Comparison of ENCODE assay signal across 14 cellular contexts in genomic region chr22:33247758-33248157, GRCh38.
A peak's percentile ranks its signal among the peaks of the same experiment; 100 is the strongest.
DNase-seq lines count a peak whose midpoint lies in the region; ATAC-seq and FAIRE-seq lines count a peak whose summit lies in the region.
"Had no signal": no experiment of that assay in that cellular context is flagged by ENCODE, and none has a peak within 500 bp of the region (broad histone marks: within the 10 kb centered on the region; RNA-seq: fewer than 3 reads in every experiment).

No MANE protein-coding gene starts in this region.

- no peak overlapping the region for H4K91ac ChIP-seq in neuronal stem cell (ENCODE audit: low read depth, low read length, poor library complexity)

- no peak overlapping the region for H3K23ac ChIP-seq in neuronal stem cell (ENCODE audit: low read depth, low read length, poor library complexity)

- no peak overlapping the region for H3K4ac ChIP-seq in neuronal stem cell (ENCODE audit: low read length)

- no peak overlapping the region for H4K8ac ChIP-seq in neuronal stem cell (ENCODE audit: low read depth, low read length)

- peak; percentile 30 for DNase-seq in Daoy (ENCODE audit: low read depth)
- DNase-seq in GM19239 (ENCODE audit: insufficient read length, low spot score) = no peak
- peak; percentile 57 for DNase-seq in adipocyte (ENCODE audit: low read depth)
- no peak for DNase-seq in hepatic stellate cell (ENCODE audit: low spot score)
- no peak for DNase-seq in neuronal stem cell (ENCODE audit: low spot score)
- DNase-seq in 8988T = no peak
- DNase-seq: activated T-cell treated with anti-CD3 and anti-CD28 coated beads, Interleukin-2, amount 50 U/mL, for 1 hour; DND-41; hypothalamus; NCI-H774 had no signal

- H3K18ac ChIP-seq in neuronal stem cell (ENCODE audit: low read length) = no peak overlapping the region

- peak; percentile 70 for FAIRE-seq in GM19239 (lab: Jason Lieb, UNC)
- FAIRE-seq: HepG2 had no signal

- H2AFZ ChIP-seq in neuronal stem cell (ENCODE audit: low read length) = no peak overlapping the region

- no peak overlapping the region for H2BK12ac ChIP-seq in neuronal stem cell (ENCODE audit: low read length)

- H3K27me3 ChIP-seq in adipocyte (replicated peaks; ENCODE audit: control insufficient read depth, insufficient read depth, low read length) (peaks cover 12% of the 10 kb centered on the region), neuronal stem cell (ENCODE audit: control insufficient read depth in 3 of 3, insufficient read depth in 3 of 3, low read depth in 1 of 3, low read length in 3 of 3) (no peaks in the 10 kb centered on the region)
- H3K27me3 ChIP-seq: SJSA1 had no signal

- H2BK5ac ChIP-seq in neuronal stem cell (ENCODE audit: low read length) = no peak overlapping the region

- H3K4me3 ChIP-seq in adipocyte (ENCODE audit: low read length) = no peak overlapping the region
- no peak overlapping the region for H3K4me3 ChIP-seq in neuronal stem cell (ENCODE audit: low read length in 2 of 2)
- H3K4me3 ChIP-seq: SJSA1 had no signal

- no peak overlapping the region for H3K9ac ChIP-seq in adipocyte (ENCODE audit: low read length)
- H3K9ac ChIP-seq in neuronal stem cell (ENCODE audit: low read depth, low read length, poor library complexity) = no peak overlapping the region

- H3K14ac ChIP-seq in neuronal stem cell (ENCODE audit: low read length) = no peak overlapping the region

- WGBS in neuronal stem cell (ENCODE audit: extremely low coverage in 2 of 2, insufficient read length in 2 of 2, insufficient replicate concordance in 1 of 2), 2 donors = no CpG with 5 or more reads among the region's 2 CpGs

- H3K36me3 ChIP-seq in adipocyte (ENCODE audit: control insufficient read depth, insufficient read depth, low read length, severe bottlenecking) (no peaks in the 10 kb centered on the region), neuronal stem cell (replicated peaks in 1 of 2; ENCODE audit: control insufficient read depth in 2 of 2, insufficient read depth in 2 of 2, low read length in 2 of 2) (no peaks in the 10 kb centered on the region)
- H3K36me3 ChIP-seq: SJSA1 had no signal

- H3K79me1 ChIP-seq in neuronal stem cell (ENCODE audit: low read depth, low read length) = no peaks in the 10 kb centered on the region

- H2BK15ac ChIP-seq in neuronal stem cell (ENCODE audit: low read length) = no peak overlapping the region

- H3K4me2 ChIP-seq in neuronal stem cell (ENCODE audit: insufficient read depth, low read length, poor library complexity, severe bottlenecking) = no peak overlapping the region

- peaks cover 21% of the 10 kb centered on the region for H3K4me1 ChIP-seq in adipocyte (ENCODE audit: control insufficient read depth, insufficient read depth, low read length)
- no peaks in the 10 kb centered on the region for H3K4me1 ChIP-seq in neuronal stem cell (ENCODE audit: control insufficient read depth in 2 of 2, insufficient read depth in 1 of 2, low read depth in 1 of 2, low read length in 2 of 2)
- H3K4me1 ChIP-seq: SJSA1 had no signal

- H2AK5ac ChIP-seq in neuronal stem cell (ENCODE audit: low read depth, low read length) = no peak overlapping the region

- peak; percentile 74 for ATAC-seq in HG02870 (IDR thresholded peaks at IDR 0.05; ENCODE audit: unreplicated experiment)
- no peak for ATAC-seq in HG03460 (IDR thresholded peaks at IDR 0.05; ENCODE audit: unreplicated experiment)
- ATAC-seq: HepG2 had no signal

- peaks cover 6% of the 10 kb centered on the region for H3K9me3 ChIP-seq in adipocyte (ENCODE audit: control insufficient read depth, low read length)
- no peaks in the 10 kb centered on the region for H3K9me3 ChIP-seq in neuronal stem cell (replicated peaks in 1 of 2; ENCODE audit: control insufficient read depth in 2 of 2, insufficient read depth in 1 of 2, low read depth in 1 of 2, low read length in 2 of 2)
- H3K9me3 ChIP-seq: SJSA1 had no signal

- no peak overlapping the region for H2BK120ac ChIP-seq in neuronal stem cell (ENCODE audit: low read depth, low read length)

- H3K27ac ChIP-seq in neuronal stem cell (replicated peaks; ENCODE audit: low read length) = no peak overlapping the region
- H3K27ac ChIP-seq: SJSA1 had no signal

Comparison
In these comparisons a context has a peak if more than half of its experiments do, and no peak if none do; other contexts are left out.
1. DNase-seq: peak in Daoy (single experiment) and adipocyte (single experiment); none in GM19239 (single experiment), hepatic stellate cell (single experiment), neuronal stem cell (single experiment) and 8988T (single experiment).